1 cellular context compared by ENCODE assay signal in the genomic region with DNA sequence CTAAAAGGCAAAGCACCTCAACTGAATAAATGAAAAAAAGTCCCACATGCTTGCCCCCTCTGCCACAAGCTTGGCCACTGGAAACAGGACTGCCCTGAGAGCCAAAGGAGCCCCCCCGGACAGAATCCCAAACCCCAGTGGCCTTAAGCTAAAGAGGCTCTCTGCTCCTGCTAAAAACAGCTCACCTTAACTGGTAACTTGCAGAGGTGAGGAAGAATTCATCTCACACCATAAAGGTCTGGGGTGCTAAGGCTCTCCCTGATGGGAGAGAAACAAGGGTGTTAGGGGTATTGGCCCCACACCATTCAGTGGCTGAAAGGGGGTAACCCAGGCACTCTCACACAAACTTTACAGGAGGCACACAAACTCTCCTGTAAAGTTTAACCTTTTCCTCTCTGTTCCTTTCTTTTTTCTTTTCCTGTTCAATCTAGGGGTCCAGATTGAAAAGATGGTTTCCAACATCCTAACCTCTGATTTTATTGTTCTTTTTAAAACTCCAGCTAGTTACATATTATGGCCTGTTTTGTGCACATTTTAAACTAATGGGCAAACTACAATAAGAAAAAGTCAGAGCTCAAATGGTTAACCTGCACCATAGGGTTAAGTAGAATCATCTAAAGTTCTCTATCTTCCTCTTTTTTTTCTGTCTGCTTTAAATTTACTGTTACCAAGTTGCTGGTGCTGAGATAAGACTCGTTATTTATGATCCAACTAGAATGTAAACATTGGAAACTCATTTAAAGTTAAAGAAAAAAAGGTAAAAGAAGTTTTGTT.
A peak's percentile ranks its signal among the peaks of the same experiment; 100 is the strongest.
TF ChIP-seq lines count a peak whose summit lies in the region.

No MANE protein-coding gene starts in this region.

TF ChIP-seq in K562, 482 proteins besides CTCF, POLR2A, EP300 and RAD21 (continued from another document and continues in another):
- TF ChIP-seq ZFP91 (CRISPR knock-in tag; IDR thresholded peaks at IDR 0.05) (no peak), MTA1 (IDR thresholded peaks at IDR 0.05; ENCODE audit: borderline replicate concordance) (0 out of 2 replicates have a peak, but pooled peaks have one; percentile 58), MAZ (CRISPR knock-in tag; conservative IDR thresholded peaks at IDR 0.05 in 1 of 2, IDR thresholded peaks at IDR 0.05 in 1 of 2) (0 out of 4 replicates have a peak, but pooled peaks of 1 of the 2 experiments have one; percentile 12), TEAD1 (CRISPR knock-in tag; IDR thresholded peaks at IDR 0.05) (0 out of 4 replicates have a peak, but pooled peaks of 1 of the 2 experiments have one; percentile 58), ZNF134 (CRISPR knock-in tag; conservative IDR thresholded peaks at IDR 0.05) (no peak), ZNF408 (CRISPR knock-in tag; IDR thresholded peaks at IDR 0.05; ENCODE audit: low read depth) (no peak), RNF2 (IDR thresholded peaks at IDR 0.05) (0 out of 2 replicates have a peak, but pooled peaks have one; percentile 15), ZNF76 (CRISPR knock-in tag; IDR thresholded peaks at IDR 0.05; ENCODE audit: borderline replicate concordance) (peak; percentile 77; the same call in 1 of the 2 replicates), ZNF57 (CRISPR knock-in tag; IDR thresholded peaks at IDR 0.05) (0 out of 2 replicates have a peak, but pooled peaks have one; percentile 45), KAT7 (CRISPR knock-in tag; IDR thresholded peaks at IDR 0.05; ENCODE audit: borderline replicate concordance) (peak; percentile 56; the same call in 1 of the 2 replicates), PKNOX1 (IDR thresholded peaks at IDR 0.05) (peak; percentile 90), ATF1 (CRISPR knock-in tag; IDR thresholded peaks at IDR 0.05) (no peak), ATF1 (tag; IDR thresholded peaks at IDR 0.05) (0 out of 2 replicates have a peak, but pooled peaks have one; percentile 26), RBM25 (IDR thresholded peaks at IDR 0.05; ENCODE audit: low read depth, low read length, severe bottlenecking) (no peak), SP2 (IDR thresholded peaks at IDR 0.05; ENCODE audit: extremely low read depth, low read depth, low read length, poor library complexity, severe bottlenecking) (no peak), ARNT (IDR thresholded peaks at IDR 0.05) (0 out of 4 replicates have a peak, but pooled peaks of 1 of the 2 experiments have one; percentile 39), SMARCA4 (IDR thresholded peaks at IDR 0.05) (peak; percentile 80), RFX7 (CRISPR knock-in tag; IDR thresholded peaks at IDR 0.05) (no peak), NR2C2 (CRISPR knock-in tag; IDR thresholded peaks at IDR 0.05) (no peak), NR2C2 (tag; IDR thresholded peaks at IDR 0.05) (no peak), E2F6 (IDR thresholded peaks at IDR 0.05; ENCODE audit: borderline replicate concordance in 1 of 2, extremely low read depth in 1 of 2, insufficient read depth in 1 of 2, insufficient read length in 1 of 2, low read depth in 1 of 2, low read length in 1 of 2, poor library complexity in 1 of 2, severe bottlenecking in 1 of 2) (no peak), PRMT5 (CRISPR knock-in tag; IDR thresholded peaks at IDR 0.05) (no peak), STAG1 (CRISPR knock-in tag; IDR thresholded peaks at IDR 0.05; ENCODE audit: borderline replicate concordance) (no peak), ELF2 (CRISPR knock-in tag; IDR thresholded peaks at IDR 0.05) (0 out of 2 replicates have a peak, but pooled peaks have one; percentile 35), PRDM10 (IDR thresholded peaks at IDR 0.05; ENCODE audit: partially characterized antibody) (peak; percentile 24), GATA2 (CRISPR knock-in tag; IDR thresholded peaks at IDR 0.05) (no peak), TSC22D4 (tag; IDR thresholded peaks at IDR 0.05) (no peak), SMARCE1 (IDR thresholded peaks at IDR 0.05) (peak; percentile 76; the same call in 1 of the 2 replicates), ADNP (tag; IDR thresholded peaks at IDR 0.05) (peak; percentile 75), PTRF (tag; IDR thresholded peaks at IDR 0.05) (peak; percentile 28; the same call in 1 of the 2 replicates), SOX6 (IDR thresholded peaks at IDR 0.05) (peak; percentile 63; the same call in 1 of the 2 replicates), DPF2 (IDR thresholded peaks at IDR 0.05) (peak; percentile 64; the same call in 1 of the 2 replicates), MEIS2 (IDR thresholded peaks at IDR 0.05; ENCODE audit: partially characterized antibody) (peak; percentile 98), ZBTB2 (IDR thresholded peaks at IDR 0.05) (0 out of 2 replicates have a peak, but pooled peaks have one; percentile 14), ZBTB7A (IDR thresholded peaks at IDR 0.05; ENCODE audit: borderline replicate concordance, control insufficient read depth, low read depth, low read length) (no peak), FOXJ2 (tag; IDR thresholded peaks at IDR 0.05) (peak; percentile 81), ZNF586 (CRISPR knock-in tag; conservative IDR thresholded peaks at IDR 0.05) (0 out of 2 replicates have a peak, but pooled peaks have one; percentile 59), ESRRA (IDR thresholded peaks at IDR 0.05; ENCODE audit: borderline replicate concordance, low read depth) (no peak), FOXA3 (CRISPR knock-in tag; conservative IDR thresholded peaks at IDR 0.05 in 1 of 2, IDR thresholded peaks at IDR 0.05 in 1 of 2) (peak in 1 of 2 experiments; percentile 95; a peak in 2 of 4 replicates), ATF2 (CRISPR knock-in tag; IDR thresholded peaks at IDR 0.05) (no peak), JUND (IDR thresholded peaks at IDR 0.05; ENCODE audit: borderline replicate concordance, low read depth, low read length) (peak; percentile 46), JUND (tag; IDR thresholded peaks at IDR 0.05; ENCODE audit: borderline replicate concordance, low read depth, low read length) (peak; percentile 35; the same call in 2 of the 3 replicates), PHTF2 (CRISPR knock-in tag; IDR thresholded peaks at IDR 0.05) (no peak), YBX1 (IDR thresholded peaks at IDR 0.05) (no peak)
- TF ChIP-seq, protein P1, sequence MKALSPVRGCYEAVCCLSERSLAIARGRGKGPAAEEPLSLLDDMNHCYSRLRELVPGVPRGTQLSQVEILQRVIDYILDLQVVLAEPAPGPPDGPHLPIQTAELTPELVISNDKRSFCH (CRISPR knock-in tag; IDR thresholded peaks at IDR 0.05), result no peak
- TF ChIP-seq, protein P1 (tag; IDR thresholded peaks at IDR 0.05), result 0 out of 2 replicates have a peak, but pooled peaks have one; percentile 24
- TF ChIP-seq, protein P2, sequence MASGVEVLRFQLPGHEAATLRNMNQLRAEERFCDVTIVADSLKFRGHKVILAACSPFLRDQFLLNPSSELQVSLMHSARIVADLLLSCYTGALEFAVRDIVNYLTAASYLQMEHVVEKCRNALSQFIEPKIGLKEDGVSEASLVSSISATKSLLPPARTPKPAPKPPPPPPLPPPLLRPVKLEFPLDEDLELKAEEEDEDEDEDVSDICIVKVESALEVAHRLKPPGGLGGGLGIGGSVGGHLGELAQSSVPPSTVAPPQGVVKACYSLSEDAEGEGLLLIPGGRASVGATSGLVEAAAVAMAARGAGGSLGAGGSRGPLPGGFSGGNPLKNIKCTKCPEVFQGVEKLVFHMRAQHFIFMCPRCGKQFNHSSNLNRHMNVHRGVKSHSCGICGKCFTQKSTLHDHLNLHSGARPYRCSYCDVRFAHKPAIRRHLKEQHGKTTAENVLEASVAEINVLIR (CRISPR knock-in tag; IDR thresholded peaks at IDR 0.05), result no peak
